8 cellular contexts compared by ENCODE assay signal in the genomic region with DNA sequence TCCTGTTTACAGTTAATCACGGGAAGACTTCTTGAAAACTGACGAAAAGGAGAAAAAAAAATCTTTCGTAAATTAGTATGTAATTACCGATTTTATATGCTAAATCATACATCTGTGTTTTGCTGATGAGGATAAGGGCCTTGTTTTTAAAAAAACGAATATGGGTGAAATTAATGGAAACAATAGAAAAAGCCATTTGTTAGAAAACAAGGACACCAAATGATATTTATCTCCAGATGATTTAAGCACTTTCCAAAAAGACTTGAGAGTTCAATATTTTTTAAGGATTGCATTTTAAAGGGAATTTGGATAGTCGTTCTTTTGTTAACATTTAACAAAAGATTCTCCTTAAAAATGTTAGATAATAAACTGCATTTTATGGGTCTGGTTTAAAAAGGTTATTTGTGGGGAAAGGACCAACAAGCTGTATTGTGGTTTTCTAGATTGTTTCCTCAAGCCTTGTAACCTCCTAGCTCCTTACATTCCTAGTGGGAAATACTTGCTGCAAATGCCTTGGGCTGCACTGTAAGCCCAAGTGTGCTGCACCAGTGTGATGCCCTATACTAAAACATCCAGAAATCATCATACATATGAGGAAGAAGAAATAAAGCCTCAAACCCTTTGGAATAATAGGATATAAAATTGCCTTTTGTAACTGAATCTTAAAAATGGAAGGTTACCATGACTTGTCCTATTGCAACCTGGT. TPM values are rescaled to one million over a fixed set of nuclear protein-coding genes. Genes with fewer than 3 reads are reported as not detected.
DNase-seq lines count a peak whose midpoint lies in the region; ATAC-seq and TF ChIP-seq lines count a peak whose summit lies in the region.

No MANE protein-coding gene starts in this region.

- H3K36me3 ChIP-seq in OCI-LY7 (ENCODE audit: insufficient read depth, low read length) (peaks cover 22% of the 10 kb centered on the region), neutrophil (no peaks in the 10 kb centered on the region), aorta (ENCODE audit: control insufficient read depth in 1 of 2, insufficient read depth in 2 of 2, low read length in 1 of 2) (no peaks in the 10 kb centered on the region)
- H3K36me3 ChIP-seq in effector memory CD4-positive, alpha-beta T cell (ENCODE audit: control insufficient read depth, insufficient read depth, low read length): no peaks in the 10 kb centered on the region

- H3K4me3 ChIP-seq in OCI-LY7 (ENCODE audit: low read depth, low read length, poor library complexity, severe bottlenecking) (peak overlapping the region; percentile 96), neutrophil (ENCODE audit: low read depth in 1 of 2, low read length in 1 of 2) (peak overlapping the region; percentile 86 to 93), aorta (ENCODE audit: low read length in 2 of 2) (peak overlapping the region in 1 of 2 donors; percentile 97)
- H3K4me3 ChIP-seq in effector memory CD4-positive, alpha-beta T cell (ENCODE audit: insufficient read depth, low read depth, low read length, poor library complexity, severe bottlenecking): peak overlapping the region; percentile 99

- H2AFZ ChIP-seq in OCI-LY7 (ENCODE audit: low read length): peak overlapping the region; percentile 88

- CTCF ChIA-PET in OCI-LY7 (lab: Charles Lee; ENCODE audit: unreplicated experiment): no interaction called here

- BruUV-seq in OCI-LY7 (replicated peaks; lab: Mats Ljungman, UMichigan): no TSS peak

- no peaks in the 10 kb centered on the region for H3K27me3 ChIP-seq in effector memory CD4-positive, alpha-beta T cell (replicated peaks; ENCODE audit: control insufficient read depth, insufficient read depth, low read length, poor library complexity, severe bottlenecking)
- no peaks in the 10 kb centered on the region for H3K27me3 ChIP-seq in neutrophil
- no peaks in the 10 kb centered on the region for H3K27me3 ChIP-seq in aorta (ENCODE audit: control insufficient read depth in 1 of 2, insufficient read depth in 2 of 2, low read length in 1 of 2)

- POLR2A ChIA-PET in OCI-LY7 (lab: Charles Lee): interaction anchor here (0.6 to 5.1 kb wide), 9 partner anchors 12 to 315 kb away, joined by 3 to 25 read pairs (median 4); a partner anchor contains a TSS

- H3K27ac ChIP-seq in OCI-LY7 (ENCODE audit: low read depth, low read length, poor library complexity, severe bottlenecking) (peak overlapping the region; percentile 93), neutrophil (peak overlapping the region; percentile 98), aorta (ENCODE audit: low read depth in 1 of 2, low read length in 2 of 2) (no peak overlapping the region)
- H3K27ac ChIP-seq in effector memory CD4-positive, alpha-beta T cell (ENCODE audit: insufficient read depth, low read length, poor library complexity, severe bottlenecking): peak overlapping the region; percentile 95

- 42 to 45% methylated on average over 6 of the region's 6 CpGs for WGBS in aorta, 2 donors

- H3K79me2 ChIP-seq in OCI-LY7 (ENCODE audit: insufficient read depth, low read depth, low read length): peaks cover 31% of the 10 kb centered on the region

- H4K20me1 ChIP-seq in OCI-LY7 (ENCODE audit: insufficient read depth, low read length): peaks cover 22% of the 10 kb centered on the region; the same call in 1 of the 2 replicates

- no peaks in the 10 kb centered on the region for H3K9me2 ChIP-seq in OCI-LY7 (ENCODE audit: insufficient read depth, low read length)

- H3K4me1 ChIP-seq in OCI-LY7 (ENCODE audit: insufficient read depth, low read length, poor library complexity, severe bottlenecking): peaks cover 22% of the 10 kb centered on the region
- peaks cover 9% of the 10 kb centered on the region for H3K4me1 ChIP-seq in effector memory CD4-positive, alpha-beta T cell (ENCODE audit: control insufficient read depth, insufficient read depth, low read length, poor library complexity, severe bottlenecking)
- peaks cover 35 to 43% of the 10 kb centered on the region in 2 experiments for H3K4me1 ChIP-seq in neutrophil (ENCODE audit: control insufficient read depth in 1 of 2, insufficient read depth in 1 of 2, low read depth in 1 of 2, low read length in 1 of 2)
- no peaks in the 10 kb centered on the region for H3K4me1 ChIP-seq in aorta (ENCODE audit: control insufficient read depth in 1 of 2, insufficient read depth in 2 of 2, low read length in 2 of 2)

- no peaks in the 10 kb centered on the region for H3K9me3 ChIP-seq in OCI-LY7 (ENCODE audit: low read length)
- H3K9me3 ChIP-seq in effector memory CD4-positive, alpha-beta T cell (ENCODE audit: control insufficient read depth, low read length): no peaks in the 10 kb centered on the region
- H3K9me3 ChIP-seq in neutrophil: no peaks in the 10 kb centered on the region
- no peaks in the 10 kb centered on the region for H3K9me3 ChIP-seq in aorta (ENCODE audit: control insufficient read depth, low read length)

- ATAC-seq in aorta (ENCODE audit: low FRiP score) (no peak), GM21737 (IDR thresholded peaks at IDR 0.05; ENCODE audit: unreplicated experiment) (no peak)

- intact Hi-C loops in OCI-LY7 (cut with micrococcal nuclease; ENCODE audit: unreplicated experiment): loop anchor here (2.0 to 5.0 kb wide), 3 partner anchors 457 to 1028 kb away; a partner anchor contains a TSS
- intact Hi-C loops in aorta (cut with DNase I): loop anchor here (2.0 to 10.0 kb wide), 3 partner anchors 455 to 1615 kb away; a partner anchor contains a TSS

- TF ChIP-seq CTCF in OCI-LY7 (conservative IDR thresholded peaks at IDR 0.05; ENCODE audit: low read length): no peak
- no peak for TF ChIP-seq CTCF in neutrophil (IDR thresholded peaks at IDR 0.05)

- H3K4me2 ChIP-seq in OCI-LY7 (ENCODE audit: low read length): peak overlapping the region; percentile 90

- DNase-seq in NCI-H2171 treated with DMSO at 0.1 percent for 48 hours (lab: John Stamatoyannopoulos, UW): peak; percentile 33
- DNase-seq in NCI-H2171 (lab: John Stamatoyannopoulos, UW): no peak
- DNase-seq in OCI-LY7 (ENCODE audit: low spot score): no peak
- no peak for DNase-seq in effector memory CD4-positive, alpha-beta T cell
- DNase-seq in aorta: no peak
- DNase-seq in NCI-H2029 treated with DMSO at 0.1 percent for 48 hours (lab: John Stamatoyannopoulos, UW): no peak

RNA-seq across cellular contexts. Expression of a gene that starts 1.5 kb away (rescaled TPM):
- total RNA-seq in OCI-LY7 (2014; rRNA removed; shearing (Covaris generic)): 32.1 and 35.4 TPM in 2 replicates
- total RNA-seq in OCI-LY7 (2022): 46.6 and 48.4 TPM in 2 replicates
- total RNA-seq in aorta: 10 to 100 TPM; 31.5 to 38.0 TPM
- 10 to 100 TPM in 1 of 2 donors, 1 to 10 TPM in 1; 2.9 to 10.5 TPM for polyA plus RNA-seq in aorta

Comparison
In these comparisons a context has a peak if more than half of its experiments do, and no peak if none do; other contexts are left out.
1. H3K27ac ChIP-seq: peak in OCI-LY7 (single experiment), effector memory CD4-positive, alpha-beta T cell (single experiment) and neutrophil (single experiment); none in aorta (0 of 2).